Comparison of ENCODE assay signal across 8 cellular contexts in the genomic region with DNA sequence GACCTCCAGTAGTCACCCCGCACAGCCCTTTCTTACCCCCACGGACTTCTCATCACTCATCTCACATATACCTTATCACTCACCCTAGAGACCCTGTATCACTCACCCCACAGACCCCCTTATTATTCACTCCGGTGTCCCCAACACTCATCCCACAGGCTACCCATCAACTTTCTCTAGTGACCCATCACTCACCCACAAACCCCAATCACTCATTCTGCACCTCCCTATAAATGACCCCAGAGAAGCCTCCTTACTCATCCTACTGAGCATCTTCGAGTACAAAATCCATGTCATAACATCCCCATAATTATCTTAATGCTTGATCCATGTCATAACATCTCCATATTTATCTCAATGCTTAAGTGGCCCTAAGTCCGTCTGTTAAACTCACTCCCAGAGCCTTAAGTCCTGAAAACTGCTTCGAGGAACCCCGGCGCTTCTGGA. TPM values are rescaled to one million over a fixed set of nuclear protein-coding genes. Genes with fewer than 3 reads are reported as not detected.
DNase-seq lines count a peak whose midpoint lies in the region; ATAC-seq and TF ChIP-seq lines count a peak whose summit lies in the region.

No MANE protein-coding gene starts in this region.

- CTCF ChIA-PET in activated CD4-positive, alpha-beta T cell treated with anti-CD3 and anti-CD28 coated beads, Interleukin-2, amount 10 ng/mL, durations not matched to agents 7 days and 5 days (lab: Charles Lee): interaction anchor here (1.0 kb wide), 1 partner anchor 143 kb away, joined by 3 read pairs; no protein-coding TSS in a partner anchor

- no peak for ATAC-seq in left lobe of liver

- peak overlapping the region; percentile 89 for H2AFZ ChIP-seq in parathyroid adenoma

- H3K27ac Mint-ChIP-seq in activated CD4-positive, alpha-beta T cell treated with anti-CD3 and anti-CD28 coated beads, Interleukin-2, amount 10 ng/mL, durations not matched to agents 7 days and 5 days: peak overlapping the region; percentile 98

- peaks cover 7% of the 10 kb centered on the region for H3K79me2 ChIP-seq in parathyroid adenoma

- H3K27me3 Mint-ChIP-seq in activated CD4-positive, alpha-beta T cell treated with anti-CD3 and anti-CD28 coated beads, Interleukin-2, amount 10 ng/mL, durations not matched to agents 7 days and 5 days: no peaks in the 10 kb centered on the region

- no peaks in the 10 kb centered on the region for H3K9me3 ChIP-seq in KOPT-K1 (ENCODE audit: insufficient read depth, low read length, poor library complexity, severe bottlenecking)
- H3K9me3 ChIP-seq in ectodermal cell (ENCODE audit: control insufficient read depth, low read length): no peaks in the 10 kb centered on the region
- H3K9me3 ChIP-seq in parathyroid adenoma (ENCODE audit: control insufficient read depth, low read length): no peaks in the 10 kb centered on the region

- H3K27me3 ChIP-seq in ectodermal cell (ENCODE audit: control insufficient read depth, insufficient read depth, low read length, poor library complexity, severe bottlenecking) (no peaks in the 10 kb centered on the region), parathyroid adenoma (ENCODE audit: control insufficient read depth, insufficient read depth, low read length) (no peaks in the 10 kb centered on the region)

- POLR2A ChIA-PET in activated CD4-positive, alpha-beta T cell treated with anti-CD3 and anti-CD28 coated beads, Interleukin-2, amount 10 ng/mL, durations not matched to agents 7 days and 5 days (lab: Charles Lee): no interaction called here

- H3K36me3 ChIP-seq in KOPT-K1 (ENCODE audit: insufficient read depth, low read length): no peaks in the 10 kb centered on the region
- no peaks in the 10 kb centered on the region for H3K36me3 ChIP-seq in ectodermal cell (ENCODE audit: control insufficient read depth, insufficient read depth, low read length)
- H3K36me3 ChIP-seq in parathyroid adenoma (ENCODE audit: control insufficient read depth, insufficient read depth, low read length): no peaks in the 10 kb centered on the region

- TF ChIP-seq CTCF in parathyroid adenoma (IDR thresholded peaks at IDR 0.05): no peak

- H3K4me3 ChIP-seq in ectodermal cell (ENCODE audit: insufficient read depth, low read depth, low read length) (peak overlapping the region; percentile 58), parathyroid adenoma (ENCODE audit: low read depth, low read length) (peak overlapping the region; percentile 71)

- peaks cover 13% of the 10 kb centered on the region for H3K36me3 Mint-ChIP-seq in activated CD4-positive, alpha-beta T cell treated with anti-CD3 and anti-CD28 coated beads, Interleukin-2, amount 10 ng/mL, durations not matched to agents 7 days and 5 days (ENCODE audit: low read depth)

- DNase-seq in activated CD4-positive, alpha-beta T cell treated with anti-CD3 and anti-CD28 coated beads, Interleukin-2, amount 10 ng/mL, durations not matched to agents 7 days and 5 days: no peak
- DNase-seq in activated CD4-positive, alpha-beta T cell treated with anti-CD3 and anti-CD28 coated beads for 48 hours: no peak
- DNase-seq in left lobe of liver (ENCODE audit: low spot score): no peak
- no peak for DNase-seq in NCI-H226
- DNase-seq in AML-193 (lab: John Stamatoyannopoulos, UW): no peak

- H3K4me2 ChIP-seq in parathyroid adenoma (ENCODE audit: low read length): peak overlapping the region; percentile 81

- H3K4me1 ChIP-seq in ectodermal cell (ENCODE audit: control insufficient read depth, insufficient read depth, low read length) (no peaks in the 10 kb centered on the region), parathyroid adenoma (no peaks in the 10 kb centered on the region)

- no peaks in the 10 kb centered on the region for H3K9me3 Mint-ChIP-seq in activated CD4-positive, alpha-beta T cell treated with anti-CD3 and anti-CD28 coated beads, Interleukin-2, amount 10 ng/mL, durations not matched to agents 7 days and 5 days

- no peak overlapping the region for H3K9ac ChIP-seq in parathyroid adenoma

- peak overlapping the region; percentile 93 for H3K27ac ChIP-seq in KOPT-K1 (ENCODE audit: low read depth, low read length, poor library complexity, severe bottlenecking)
- H3K27ac ChIP-seq in ectodermal cell (ENCODE audit: insufficient read depth, low read depth, low read length, poor library complexity, severe bottlenecking): peak overlapping the region; percentile 81
- peak overlapping the region; percentile 85 for H3K27ac ChIP-seq in parathyroid adenoma

- H3K4me3 Mint-ChIP-seq in activated CD4-positive, alpha-beta T cell treated with anti-CD3 and anti-CD28 coated beads, Interleukin-2, amount 10 ng/mL, durations not matched to agents 7 days and 5 days: peak overlapping the region; percentile 86

- peaks cover 39% of the 10 kb centered on the region for H3K4me1 Mint-ChIP-seq in activated CD4-positive, alpha-beta T cell treated with anti-CD3 and anti-CD28 coated beads, Interleukin-2, amount 10 ng/mL, durations not matched to agents 7 days and 5 days

- WGBS in ectodermal cell, 2 experiments: 8 to 16% methylated on average over 8 of the region's 8 CpGs

RNA-seq across cellular contexts. Expression of a gene that starts 0.9 kb away (rescaled TPM):
- total RNA-seq in activated CD4-positive, alpha-beta T cell treated with anti-CD3 and anti-CD28 coated beads, Interleukin-2, amount 10 ng/mL, durations not matched to agents 7 days and 5 days: 10 to 100 TPM; 12.2 to 13.3 TPM
- 6.0 TPM for polyA plus RNA-seq in ectodermal cell (2013, experiment 1 of 4)
- 5.0 TPM for polyA plus RNA-seq in ectodermal cell (2013, experiment 2 of 4)
- 4.0 TPM for polyA plus RNA-seq in ectodermal cell (2013, experiment 3 of 4)
- 3.8 TPM for polyA plus RNA-seq in ectodermal cell (2013, experiment 4 of 4)
- total RNA-seq in left lobe of liver: 3.3 TPM
